ENCODE assay signal across 8 cellular contexts in genomic region chr15:45118131-45118588, GRCh38. TPM values are rescaled to one million over a fixed set of nuclear protein-coding genes. Genes with fewer than 3 reads are reported as not detected.
DNase-seq lines count a peak whose midpoint lies in the region; ATAC-seq and TF ChIP-seq lines count a peak whose summit lies in the region.

No MANE protein-coding gene starts in this region.

- no peak overlapping the region for H3K27ac ChIP-seq in C4-2B

- DNase-seq in NCI-H524 (lab: John Stamatoyannopoulos, UW) (peak; percentile 92 to 95), lower leg skin (ENCODE audit: low spot score in 2 of 2) (peak; percentile 82 to 95)
- DNase-seq in activated CD4-positive, alpha-beta T cell treated with anti-CD3 and anti-CD28 coated beads for 48 hours: peak; percentile 91
- DNase-seq in stimulated activated CD4-positive, alpha-beta T cell treated with anti-CD3 and anti-CD28 coated beads, TNF-alpha, amount 100 ng/mL, for 24 hours (ENCODE audit: low read depth in 3 of 3): peak; percentile 62 to 83 (median 69)

- peaks cover 35% of the 10 kb centered on the region for H3K36me3 Mint-ChIP-seq in dendritic cell treated with granulocyte-macrophage colony-stimulating factor and Interleukin-4, amounts not matched to agents 40 ng/mL and 50 ng/mL, for 4 days (ENCODE audit: low read depth)

- no peak for TF ChIP-seq POLR2A in lower leg skin (IDR thresholded peaks at IDR 0.05)

- TF ChIP-seq CTCF in C4-2B (conservative IDR thresholded peaks at IDR 0.05): peak; percentile 100
- peak in 1 of 3 donors; percentile 64 for TF ChIP-seq CTCF in lower leg skin (IDR thresholded peaks at IDR 0.05)

- no peak overlapping the region for H3K27ac Mint-ChIP-seq in dendritic cell treated with granulocyte-macrophage colony-stimulating factor and Interleukin-4, amounts not matched to agents 40 ng/mL and 50 ng/mL, for 4 days

- H3K27me3 Mint-ChIP-seq in dendritic cell treated with granulocyte-macrophage colony-stimulating factor and Interleukin-4, amounts not matched to agents 40 ng/mL and 50 ng/mL, for 4 days: peaks cover 76% of the 10 kb centered on the region

- H3K4me1 Mint-ChIP-seq in dendritic cell treated with granulocyte-macrophage colony-stimulating factor and Interleukin-4, amounts not matched to agents 40 ng/mL and 50 ng/mL, for 4 days (ENCODE audit: low read depth): peaks cover 34% of the 10 kb centered on the region

- WGBS in lower leg skin, 2 donors: 0 to 1% methylated on average over 14 of the region's 14 CpGs

- no peaks in the 10 kb centered on the region for H3K9me3 Mint-ChIP-seq in dendritic cell treated with granulocyte-macrophage colony-stimulating factor and Interleukin-4, amounts not matched to agents 40 ng/mL and 50 ng/mL, for 4 days

- H3K4me3 ChIP-seq in lower leg skin (ENCODE audit: low read depth, poor library complexity, severe bottlenecking): no peak overlapping the region

- peak; percentile 92 for ATAC-seq in GM19351 (IDR thresholded peaks at IDR 0.05; ENCODE audit: unreplicated experiment)
- peak; percentile 91 for ATAC-seq in HG03520 (IDR thresholded peaks at IDR 0.05; ENCODE audit: unreplicated experiment)

- H3K4me3 Mint-ChIP-seq in dendritic cell treated with granulocyte-macrophage colony-stimulating factor and Interleukin-4, amounts not matched to agents 40 ng/mL and 50 ng/mL, for 4 days: peak overlapping the region; percentile 67

- intact Hi-C loops in dendritic cell treated with granulocyte-macrophage colony-stimulating factor and Interleukin-4, amounts not matched to agents 40 ng/mL and 50 ng/mL, for 4 days (cut with micrococcal nuclease): no loop called here
- intact Hi-C loops in lower leg skin (cut with DNase I; ENCODE audit: low total_unique reads): no loop called here

RNA-seq across cellular contexts. Expression of gene DUOXA2, which starts 4.0 kb away (rescaled TPM):
- not detected for total RNA-seq in lower leg skin

RNA-seq across cellular contexts. Expression of gene DUOX2, which starts 4.2 kb away (rescaled TPM):
- 10 to 100 TPM in 1 of 4 donors, 1 to 10 TPM in 3; 3.5 to 11.0 (median 3.9) TPM for total RNA-seq in lower leg skin

RNA-seq across cellular contexts. Expression of gene DUOXA1, which starts 11.5 kb away (rescaled TPM):
- 100 to 1,000 TPM in 2 of 4 donors, 10 to 100 TPM in 2; 58.1 to 112 (median 99.0) TPM for total RNA-seq in lower leg skin

RNA-seq across cellular contexts. Expression of gene DUOX1, which starts 11.6 kb away (rescaled TPM):
- total RNA-seq in lower leg skin: 100 to 1,000 TPM in 2 of 4 donors, 10 to 100 TPM in 2; 90.1 to 162 (median 114) TPM
